Comparison of ENCODE assay signal across 22 cellular contexts in the genomic region with DNA sequence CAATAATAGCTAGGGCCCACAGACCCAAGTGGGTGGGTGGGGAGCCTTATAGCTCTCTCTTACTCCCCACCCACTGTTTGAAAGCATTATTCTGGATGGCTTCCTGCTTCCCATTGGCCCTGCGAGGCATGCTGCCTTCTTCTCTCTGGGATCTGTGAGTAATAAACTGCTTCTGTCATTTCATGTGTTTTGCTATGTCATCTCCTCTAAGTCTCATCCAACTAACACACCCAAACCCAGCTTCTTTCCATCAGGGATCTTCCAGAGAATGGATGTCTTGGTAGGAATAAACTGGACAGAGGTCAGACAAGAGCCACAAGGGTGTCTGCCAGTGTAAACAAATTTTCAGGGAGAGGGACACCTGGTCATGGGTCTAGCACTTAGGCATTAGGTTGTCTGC.
"Had no signal": no experiment of that assay in that cellular context is flagged by ENCODE, and none has a peak within 500 bp of the region (broad histone marks: within the 10 kb centered on the region; RNA-seq: fewer than 3 reads in every experiment).

No MANE protein-coding gene starts in this region.

- H3K27ac ChIP-seq: breast epithelium, WERI-Rb-1 had no signal

- H3K4me3 ChIP-seq: breast epithelium had no signal

- H3K4me3 Mint-ChIP-seq: activated CD4-positive, alpha-beta memory T cell treated with anti-CD3 and anti-CD28 coated beads, Interleukin-2, amount 10 ng/mL, durations not matched to agents 7 days and 5 days; activated CD4-positive, alpha-beta T cell treated with anti-CD3 and anti-CD28 coated beads for 36 hours; activated naive CD4-positive, alpha-beta T cell treated with anti-CD3 and anti-CD28 coated beads, Interleukin-2, amount 10 ng/mL, durations not matched to agents 7 days and 5 days; activated naive CD8-positive, alpha-beta T cell treated with anti-CD3 and anti-CD28 coated beads for 36 hours; activated T-cell treated with anti-CD3 and anti-CD28 coated beads, Interleukin-2, amount 50 U/mL, for 72 hours had no signal

- DNase-seq: activated CD4-positive, alpha-beta memory T cell treated with anti-CD3 and anti-CD28 coated beads, Interleukin-2, amount 10 ng/mL, durations not matched to agents 7 days and 5 days; activated CD4-positive, alpha-beta T cell treated with anti-CD3 and anti-CD28 coated beads for 36 hours; activated CD4-positive, alpha-beta T cell treated with anti-CD3 and anti-CD28 coated beads, Interleukin-2, amount 50 U/mL, for 1 hour; activated CD8-positive, alpha-beta memory T cell treated with anti-CD3 and anti-CD28 coated beads, Interleukin-2, amount 50 U/mL, for 4 hours; activated gamma-delta T cell treated with Interleukin-2 at 50 U/mL for 16 hours; activated naive CD4-positive, alpha-beta T cell treated with anti-CD3 and anti-CD28 coated beads, Interleukin-2, amount 10 ng/mL, durations not matched to agents 7 days and 5 days; activated naive CD8-positive, alpha-beta T cell treated with anti-CD3 and anti-CD28 coated beads for 36 hours; activated T-cell treated with anti-CD3 and anti-CD28 coated beads, Interleukin-2, amount 50 U/mL, for 72 hours; caudate nucleus; NCI-H1092; NCI-H1417; NCI-H2029; NCI-H2107; NCI-H345; NCI-H510A; NCI-H526 treated with DMSO at 0.1 percent for 48 hours; NCI-H82; SIG-M5; T-helper 1 cell; WERI-Rb-1 had no signal

- H3K36me3 Mint-ChIP-seq: activated naive CD4-positive, alpha-beta T cell treated with anti-CD3 and anti-CD28 coated beads, Interleukin-2, amount 10 ng/mL, durations not matched to agents 7 days and 5 days had no signal

- ATAC-seq: activated CD4-positive, alpha-beta T cell treated with anti-CD3 and anti-CD28 coated beads for 36 hours; activated T-cell treated with anti-CD3 and anti-CD28 coated beads, Interleukin-2, amount 50 U/mL, for 72 hours had no signal

- H3K4me1 Mint-ChIP-seq: activated CD4-positive, alpha-beta memory T cell treated with anti-CD3 and anti-CD28 coated beads, Interleukin-2, amount 10 ng/mL, durations not matched to agents 7 days and 5 days; activated CD4-positive, alpha-beta T cell treated with anti-CD3 and anti-CD28 coated beads for 36 hours; activated naive CD4-positive, alpha-beta T cell treated with anti-CD3 and anti-CD28 coated beads, Interleukin-2, amount 10 ng/mL, durations not matched to agents 7 days and 5 days; activated naive CD8-positive, alpha-beta T cell treated with anti-CD3 and anti-CD28 coated beads for 36 hours had no signal

- H3K9me3 Mint-ChIP-seq: activated T-helper 2 cell treated with anti-CD3 and anti-CD28 coated beads, Interferon-gamma antibody, Interleukin-2, Interleukin-4, amounts not matched to agents 10 μg/mL and 5 μg/mL and 100 μg/mL, durations not matched to agents 14 hours and 24 hours and 36 hours had no signal

- H3K36me3 ChIP-seq: breast epithelium, WERI-Rb-1 had no signal

- H3K27ac Mint-ChIP-seq: activated CD4-positive, alpha-beta memory T cell treated with anti-CD3 and anti-CD28 coated beads, Interleukin-2, amount 10 ng/mL, durations not matched to agents 7 days and 5 days; activated CD4-positive, alpha-beta T cell treated with anti-CD3 and anti-CD28 coated beads for 36 hours; activated naive CD4-positive, alpha-beta T cell treated with anti-CD3 and anti-CD28 coated beads, Interleukin-2, amount 10 ng/mL, durations not matched to agents 7 days and 5 days; activated naive CD8-positive, alpha-beta T cell treated with anti-CD3 and anti-CD28 coated beads for 36 hours; activated T-cell treated with anti-CD3 and anti-CD28 coated beads, Interleukin-2, amount 50 U/mL, for 72 hours; activated T-helper 2 cell treated with anti-CD3 and anti-CD28 coated beads, Interferon-gamma antibody, Interleukin-2, Interleukin-4, amounts not matched to agents 10 μg/mL and 5 μg/mL and 100 μg/mL, durations not matched to agents 14 hours and 24 hours and 36 hours had no signal

- H3K4me1 ChIP-seq: breast epithelium had no signal

- H3K27me3 Mint-ChIP-seq: activated naive CD4-positive, alpha-beta T cell treated with anti-CD3 and anti-CD28 coated beads, Interleukin-2, amount 10 ng/mL, durations not matched to agents 7 days and 5 days had no signal
